In the genomic region with DNA sequence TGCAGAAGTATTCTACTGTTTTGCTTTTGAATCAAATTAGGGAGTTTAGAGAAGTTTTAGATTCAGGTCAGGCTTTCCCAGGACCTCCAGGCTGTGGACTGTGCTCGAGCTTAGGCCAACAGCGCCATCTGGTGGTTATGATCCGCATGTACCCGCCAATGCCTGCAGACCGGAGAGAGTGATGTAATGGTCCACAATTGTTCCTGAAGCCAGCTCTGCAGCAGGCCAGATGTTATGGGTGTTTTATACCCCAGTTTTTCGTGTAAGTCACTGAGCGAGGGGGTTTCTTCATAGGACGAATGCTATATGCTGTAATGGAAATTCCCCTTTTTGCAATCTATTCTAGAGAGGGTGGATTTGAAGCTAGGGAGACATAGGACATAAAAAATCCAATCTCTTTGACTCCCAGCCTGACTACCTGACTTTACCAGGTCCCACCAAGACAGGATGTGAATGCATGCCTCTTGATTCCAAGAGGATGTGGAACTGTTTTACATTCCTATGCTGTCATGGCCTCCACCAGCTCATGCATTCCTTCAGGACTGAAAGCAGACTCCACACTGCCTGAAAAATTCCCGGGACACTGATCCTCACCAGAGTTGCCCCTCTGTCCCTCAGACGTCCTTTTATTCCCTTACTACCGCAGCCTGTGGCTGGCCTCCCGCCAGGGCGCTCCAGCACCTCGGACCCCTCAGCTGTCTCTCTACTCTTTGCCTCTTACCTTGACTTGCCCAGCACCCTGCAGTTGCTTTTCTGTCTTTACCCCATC, we compare ENCODE assay signal across 8 cellular contexts.
DNase-seq lines count a peak whose midpoint lies in the region; ATAC-seq, FAIRE-seq and TF ChIP-seq lines count a peak whose summit lies in the region.

No MANE protein-coding gene starts in this region.

- TF ChIP-seq CTCF in WI38 (IDR thresholded peaks at IDR 0.05; ENCODE audit: low read depth, low read length): peak; percentile 78

- ATAC-seq in GM18499 (IDR thresholded peaks at IDR 0.05; ENCODE audit: insufficient read depth, unreplicated experiment): peak; percentile 57
- peak; percentile 78 for ATAC-seq in HG02970 (IDR thresholded peaks at IDR 0.05; ENCODE audit: low FRiP score, unreplicated experiment)

- FAIRE-seq in A204.1 (lab: Jason Lieb, UNC): peak; percentile 32
- peak; percentile 77 for FAIRE-seq in islet of Langerhans (lab: Jason Lieb, UNC)

- H3K4me3 ChIP-seq in WI38 (ENCODE audit: low read depth, low read length): peak overlapping the region; percentile 28

- DNase-seq in NCI-H2107 (lab: John Stamatoyannopoulos, UW): peak; percentile 10
- peak; percentile 65 for DNase-seq in central memory CD4-positive, alpha-beta T cell
- DNase-seq in stimulated activated CD4-positive, alpha-beta T cell treated with anti-CD3 and anti-CD28 coated beads, Interleukin-12 subunit alpha, Interleukin-12 subunit beta, amount 100 ng/mL, for 4 hours: peak; percentile 75

Comparison
In these comparisons a context has a peak if more than half of its experiments do, and no peak if none do; other contexts are left out.
1. Peak in every context shown above with its lines: DNase-seq, ATAC-seq and H3K4me3 ChIP-seq.
2. DNase-seq: peak in every context shown above with its lines; median percentile 75 in stimulated activated CD4-positive, alpha-beta T cell treated with anti-CD3 and anti-CD28 coated beads, Interleukin-12 subunit alpha, Interleukin-12 subunit beta, amount 100 ng/mL, for 4 hours; 65 in central memory CD4-positive, alpha-beta T cell; 10 in NCI-H2107.